Comparison of ENCODE assay signal across 22 cellular contexts in genomic region chr20:4853004-4853403, GRCh38. TPM values are rescaled to one million over a fixed set of nuclear protein-coding genes. Genes with fewer than 3 reads are reported as not detected.
A peak's percentile ranks its signal among the peaks of the same experiment; 100 is the strongest.
DNase-seq lines count a peak whose midpoint lies in the region; ATAC-seq and TF ChIP-seq lines count a peak whose summit lies in the region.
"Had no signal": no experiment of that assay in that cellular context is flagged by ENCODE, and none has a peak within 500 bp of the region (broad histone marks: within the 10 kb centered on the region; RNA-seq: fewer than 3 reads in every experiment).

No MANE protein-coding gene starts in this region.

- no peaks in the 10 kb centered on the region for H3K79me2 ChIP-seq in mammary epithelial cell (ENCODE audit: insufficient read depth, low read length)

- DNase-seq in MCF 10A (ENCODE audit: unreplicated experiment) (no peak), mammary epithelial cell (no peak), glutamatergic neuron (peak; percentile 29), sigmoid colon (peak; percentile 48), spleen (no peak), heart left ventricle (no peak)
- DNase-seq: 8988T; ACHN; AML-193; BE2C; Calu3; CD4-positive, alpha-beta memory T cell; COR-L47; DMS53; DMS79 treated with DMSO at 0.1 percent for 48 hours; GF-D8; GM23248; H7; HCEC 1CT had no signal

- in situ Hi-C loops in mammary epithelial cell (cut with MboI; ENCODE audit: low sequenced_read_pairs in 2 of 2), result no loop called here

- peaks cover 20% of the 10 kb centered on the region for H3K36me3 Mint-ChIP-seq in MCF 10A (ENCODE audit: insufficient read depth, unreplicated experiment)
- H3K36me3 Mint-ChIP-seq in glutamatergic neuron (ENCODE audit: unreplicated experiment), result no peaks in the 10 kb centered on the region

- H4K20me1 ChIP-seq in mammary epithelial cell (ENCODE audit: insufficient read depth, low read length), result no peaks in the 10 kb centered on the region
- H4K20me1 ChIP-seq: BLaER1 treated with 17β-estradiol and CSF1 and Interleukin-3, amounts not matched to agents 10 nM and 100 nM had no signal

- H3K4me1 Mint-ChIP-seq in MCF 10A (ENCODE audit: insufficient read depth, unreplicated experiment), result no peaks in the 10 kb centered on the region
- H3K4me1 Mint-ChIP-seq in glutamatergic neuron (ENCODE audit: low read depth, unreplicated experiment), result peaks cover 8% of the 10 kb centered on the region

- no peak for TF ChIP-seq CTCF in MCF 10A (IDR thresholded peaks at IDR 0.05; ENCODE audit: unreplicated experiment)
- TF ChIP-seq CTCF in mammary epithelial cell (conservative IDR thresholded peaks at IDR 0.05 in 1 of 2, IDR thresholded peaks at IDR 0.05 in 1 of 2; ENCODE audit: extremely low read depth in 1 of 2, insufficient read depth in 1 of 2, low read depth in 1 of 2, low read length in 2 of 2), result no peak
- no peak for TF ChIP-seq CTCF in glutamatergic neuron (IDR thresholded peaks at IDR 0.05; ENCODE audit: partially characterized antibody, unreplicated experiment)
- no peak for TF ChIP-seq CTCF in sigmoid colon (IDR thresholded peaks at IDR 0.05)
- no peak for TF ChIP-seq CTCF in spleen (IDR thresholded peaks at IDR 0.05 in 8 of 11, conservative IDR thresholded peaks at IDR 0.05 in 3 of 11)
- no peak for TF ChIP-seq CTCF in heart left ventricle (IDR thresholded peaks at IDR 0.05)

- POLR2A ChIA-PET in MCF 10A (lab: Yijun Ruan, JAX), result no interaction called here

- no peak overlapping the region for H2AFZ ChIP-seq in mammary epithelial cell (ENCODE audit: low read depth, low read length)
- H2AFZ ChIP-seq: GM23248 had no signal

- no peak for TF ChIP-seq EP300 in sigmoid colon (IDR thresholded peaks at IDR 0.05)

- TF ChIP-seq POLR2A in sigmoid colon (IDR thresholded peaks at IDR 0.05) (no peak), spleen (IDR thresholded peaks at IDR 0.05) (no peak), heart left ventricle (IDR thresholded peaks at IDR 0.05) (no peak)

- H3K27ac Mint-ChIP-seq in MCF 10A (ENCODE audit: low read depth, unreplicated experiment) (no peak overlapping the region), glutamatergic neuron (ENCODE audit: unreplicated experiment) (no peak overlapping the region)

- H3K4me1 ChIP-seq in mammary epithelial cell (ENCODE audit: insufficient read depth, low read length), result no peaks in the 10 kb centered on the region
- no peaks in the 10 kb centered on the region for H3K4me1 ChIP-seq in HUES48 (ENCODE audit: control insufficient read depth, insufficient read depth, low read length)
- no peaks in the 10 kb centered on the region for H3K4me1 ChIP-seq in sigmoid colon
- peaks cover 0 to 2% (median 0%) of the 10 kb centered on the region in 6 donors for H3K4me1 ChIP-seq in spleen
- H3K4me1 ChIP-seq in heart left ventricle, result peaks cover 0 to 8% (median 0%) of the 10 kb centered on the region in 12 donors
- H3K4me1 ChIP-seq: A549, BE2C had no signal

- H3K9ac ChIP-seq in mammary epithelial cell (ENCODE audit: insufficient read depth, low read length) (no peak overlapping the region), HUES48 (ENCODE audit: low read depth, low read length) (0 out of 2 replicates have a peak overlapping the region, but pooled peaks have one; percentile 25)
- H3K9ac ChIP-seq: BLaER1 treated with 17β-estradiol and CSF1 and Interleukin-3, amounts not matched to agents 10 nM and 100 nM; GM23248 had no signal

- intact Hi-C loops in MCF 10A (cut with micrococcal nuclease), result no loop called here
- intact Hi-C loops in mammary epithelial cell (cut with micrococcal nuclease), result no loop called here
- intact Hi-C loops in sigmoid colon (cut with DNase I), result no loop called here
- intact Hi-C loops in spleen (cut with DNase I; ENCODE audit: low total_unique reads), result no loop called here
- intact Hi-C loops in heart left ventricle (cut with DNase I), result no loop called here

- no peak for ATAC-seq in heart left ventricle

- 94% methylated on average over 9 of the region's 15 CpGs for WGBS in mammary epithelial cell (ENCODE audit: low coverage, missing lambda C conversion rate)
- 92 to 95% methylated on average over 15 of the region's 15 CpGs for WGBS in sigmoid colon, 2 donors
- WGBS in spleen, 5 donors, result 91 to 98% (median 97%) methylated on average over 12 to 15 of the region's 15 CpGs
- WGBS in heart left ventricle, 4 donors, result 87 to 95% (median 93%) methylated on average over 4 to 15 of the region's 15 CpGs

- TSS peak; percentile 7 for BruUV-seq in MCF 10A (replicated peaks; lab: Mats Ljungman, UMichigan)
- BruUV-seq in mammary epithelial cell (replicated peaks; lab: Mats Ljungman, UMichigan), result no TSS peak

- H3K27me3 Mint-ChIP-seq in MCF 10A (ENCODE audit: insufficient read depth, unreplicated experiment) (no peaks in the 10 kb centered on the region), glutamatergic neuron (ENCODE audit: unreplicated experiment) (no peaks in the 10 kb centered on the region)
- H3K27me3 Mint-ChIP-seq: CD4-positive, alpha-beta memory T cell had no signal

- H3K9me3 ChIP-seq in mammary epithelial cell (replicated peaks; ENCODE audit: insufficient read depth, low read length) (no peaks in the 10 kb centered on the region), HUES48 (ENCODE audit: control insufficient read depth, insufficient read depth, low read length) (no peaks in the 10 kb centered on the region), sigmoid colon (no peaks in the 10 kb centered on the region), spleen (no peaks in the 10 kb centered on the region), heart left ventricle (no peaks in the 10 kb centered on the region)
- H3K9me3 ChIP-seq: A549; BE2C; BLaER1 treated with 17β-estradiol and CSF1 and Interleukin-3, amounts not matched to agents 10 nM and 100 nM had no signal

- H3K36me3 ChIP-seq in mammary epithelial cell (ENCODE audit: insufficient read depth, low read length) (peaks cover 2% of the 10 kb centered on the region), HUES48 (ENCODE audit: control insufficient read depth, insufficient read depth, low read length) (peaks cover 17% of the 10 kb centered on the region; the same call in 1 of the 2 replicates), sigmoid colon (peaks cover 0 to 46% (median under 1%) of the 10 kb centered on the region in 4 donors), spleen (peaks cover 0 to 62% (median 41%) of the 10 kb centered on the region in 6 donors), heart left ventricle (peaks cover 0 to 51% (median 31%) of the 10 kb centered on the region in 9 donors)
- H3K36me3 ChIP-seq: BE2C had no signal

- H3K4me3 Mint-ChIP-seq in MCF 10A (ENCODE audit: unreplicated experiment) (no peak overlapping the region), glutamatergic neuron (ENCODE audit: unreplicated experiment) (no peak overlapping the region)
- H3K4me3 Mint-ChIP-seq: CD4-positive, alpha-beta memory T cell had no signal

- H3K9me3 Mint-ChIP-seq in MCF 10A (ENCODE audit: unreplicated experiment) (no peaks in the 10 kb centered on the region), glutamatergic neuron (ENCODE audit: unreplicated experiment) (no peaks in the 10 kb centered on the region)
- H3K9me3 Mint-ChIP-seq: CD4-positive, alpha-beta memory T cell had no signal

- H3K27me3 ChIP-seq in mammary epithelial cell (ENCODE audit: insufficient read depth, low read length) (no peaks in the 10 kb centered on the region), HUES48 (ENCODE audit: control insufficient read depth, insufficient read depth, low read length) (no peaks in the 10 kb centered on the region), sigmoid colon (no peaks in the 10 kb centered on the region), spleen (replicated peaks in 1 of 7) (no peaks in the 10 kb centered on the region), heart left ventricle (no peaks in the 10 kb centered on the region)
- H3K27me3 ChIP-seq: BE2C; BLaER1 treated with 17β-estradiol and CSF1 and Interleukin-3, amounts not matched to agents 10 nM and 100 nM had no signal

- H3K4me3 ChIP-seq in mammary epithelial cell (replicated peaks in 1 of 3; ENCODE audit: insufficient read depth in 1 of 3, low read depth in 2 of 3, low read length in 3 of 3) (no peak overlapping the region), HUES48 (ENCODE audit: low read depth, low read length) (no peak overlapping the region), sigmoid colon (no peak overlapping the region), spleen (no peak overlapping the region), heart left ventricle (no peak overlapping the region)
- H3K4me3 ChIP-seq: A549; BLaER1 treated with 17β-estradiol and CSF1 and Interleukin-3, amounts not matched to agents 10 nM and 100 nM; GM23248 had no signal

- dilution Hi-C loops in mammary epithelial cell (cut with HindIII; ENCODE audit: low sequenced_read_pairs), result no loop called here

- no peak overlapping the region for H3K4me2 ChIP-seq in mammary epithelial cell (ENCODE audit: insufficient read depth, low read depth, low read length)
- H3K4me2 ChIP-seq: A549 had no signal

- H3K27ac ChIP-seq in mammary epithelial cell (ENCODE audit: insufficient read depth, low read depth, low read length), result no peak overlapping the region
- no peak overlapping the region for H3K27ac ChIP-seq in HUES48 (ENCODE audit: low read depth, low read length)
- no peak overlapping the region for H3K27ac ChIP-seq in sigmoid colon
- peak overlapping the region in 1 of 8 donors; percentile 56 for H3K27ac ChIP-seq in spleen
- H3K27ac ChIP-seq in heart left ventricle, result no peak overlapping the region
- H3K27ac ChIP-seq: A549, GM23248 had no signal

- CTCF ChIA-PET in MCF 10A (lab: Yijun Ruan, JAX), result interaction anchor here (0.5 to 0.6 kb wide), 2 partner anchors 14 to 41 kb away, joined by 3 to 4 read pairs; no protein-coding TSS in a partner anchor
- CTCF ChIA-PET in mammary epithelial cell (lab: Charles Lee; ENCODE audit: low non-redundant PET), result no interaction called here

RNA-seq across cellular contexts. Expression of gene RASSF2, which starts 29.6 kb away (rescaled TPM):
- total RNA-seq in MCF 10A (2022) (not detected in 2 replicates), mammary epithelial cell (under 1 TPM; under 0.01 to 0.24 TPM), glutamatergic neuron (ENCODE audit: unreplicated experiment) (62.8 TPM), sigmoid colon (10 to 100 TPM; 14.6 to 37.4 (median 17.8) TPM), spleen (100 to 1,000 TPM in 2 of 7 donors, 10 to 100 TPM in 5; 61.5 to 153 (median 75.7) TPM), heart left ventricle (10 to 100 TPM in 1 of 9 donors, 1 to 10 TPM in 8; 2.0 to 23.1 (median 4.2) TPM)
- polyA plus RNA-seq in mammary epithelial cell (0.03 TPM), sigmoid colon (10 to 100 TPM in 1 of 3 donors, 1 to 10 TPM in 2; 3.6 to 19.9 (median 5.5) TPM), spleen (10 to 100 TPM; 27.8 to 28.3 (median 27.9) TPM), heart left ventricle (1 to 10 TPM in 1 of 2 donors, under 1 TPM in 1; 0.76 to 2.3 TPM)
- polyA minus RNA-seq in mammary epithelial cell, result not detected

Comparison
In these comparisons a context has a peak if more than half of its experiments do, and no peak if none do; other contexts are left out.
1. DNase-seq: peak in glutamatergic neuron (single experiment) and sigmoid colon (single experiment); none in MCF 10A (single experiment), mammary epithelial cell (single experiment), spleen (single experiment) and heart left ventricle (0 of 5).